1 cellular context compared by ENCODE assay signal in genomic region chr6:81865712-81866111, GRCh38.
TF ChIP-seq lines count a peak whose summit lies in the region.

No MANE protein-coding gene starts in this region.

TF ChIP-seq in HepG2, 621 proteins besides CTCF, POLR2A, EP300 and RAD21 (continued from another document):
- TF ChIP-seq FOXP4 (CRISPR knock-in tag; IDR thresholded peaks at IDR 0.05): 0 out of 2 replicates have a peak, but pooled peaks have one; percentile 16
- TF ChIP-seq ZNF326 (CRISPR knock-in tag; IDR thresholded peaks at IDR 0.05; ENCODE audit: borderline replicate concordance): no peak
- peak; percentile 82; the same call in 1 of the 2 replicates for TF ChIP-seq TFAP4 (IDR thresholded peaks at IDR 0.05; ENCODE audit: borderline replicate concordance, low read depth)
- TF ChIP-seq GFI1 (CRISPR knock-in tag; IDR thresholded peaks at IDR 0.05; ENCODE audit: borderline replicate concordance): no peak
- 0 out of 2 replicates have a peak, but pooled peaks have one; percentile 17 for TF ChIP-seq PPARG (CRISPR knock-in tag; conservative IDR thresholded peaks at IDR 0.05)
- TF ChIP-seq ZNF782 (CRISPR knock-in tag; IDR thresholded peaks at IDR 0.05; ENCODE audit: borderline replicate concordance): no peak
- peak; percentile 64 for TF ChIP-seq ARID5B (CRISPR knock-in tag; IDR thresholded peaks at IDR 0.05)
- TF ChIP-seq ZNF576 (CRISPR knock-in tag; IDR thresholded peaks at IDR 0.05): no peak
- TF ChIP-seq YEATS4 (CRISPR knock-in tag; IDR thresholded peaks at IDR 0.05; ENCODE audit: borderline replicate concordance): no peak
- TF ChIP-seq ETV6 (CRISPR knock-in tag; conservative IDR thresholded peaks at IDR 0.05): no peak
- TF ChIP-seq ZNF432 (CRISPR knock-in tag; IDR thresholded peaks at IDR 0.05; ENCODE audit: borderline replicate concordance): no peak
- TF ChIP-seq ZNF570 (CRISPR knock-in tag; IDR thresholded peaks at IDR 0.05; ENCODE audit: borderline replicate concordance): no peak
- no peak for TF ChIP-seq ZBTB34 (CRISPR knock-in tag; IDR thresholded peaks at IDR 0.05)
- no peak for TF ChIP-seq ATF2 (CRISPR knock-in tag; IDR thresholded peaks at IDR 0.05)
- TF ChIP-seq MNT (IDR thresholded peaks at IDR 0.05): no peak
- no peak for TF ChIP-seq CCDC6 (CRISPR knock-in tag; IDR thresholded peaks at IDR 0.05)
- TF ChIP-seq SOX5 (CRISPR knock-in tag; IDR thresholded peaks at IDR 0.05; ENCODE audit: borderline replicate concordance): peak; percentile 34; the same call in 1 of the 2 replicates
- TF ChIP-seq SNAI1 (CRISPR knock-in tag; IDR thresholded peaks at IDR 0.05; ENCODE audit: borderline replicate concordance): no peak
- no peak for TF ChIP-seq KLF12 (CRISPR knock-in tag; IDR thresholded peaks at IDR 0.05; ENCODE audit: borderline replicate concordance)
- no peak for TF ChIP-seq AHDC1 (CRISPR knock-in tag; IDR thresholded peaks at IDR 0.05; ENCODE audit: borderline replicate concordance)
- TF ChIP-seq PITX1 (CRISPR knock-in tag; IDR thresholded peaks at IDR 0.05): no peak
- peak; percentile 85 for TF ChIP-seq FOSL2 (CRISPR knock-in tag; IDR thresholded peaks at IDR 0.05)
- peak; percentile 18; the same call in 1 of the 2 replicates for TF ChIP-seq RXRB (CRISPR knock-in tag; IDR thresholded peaks at IDR 0.05; ENCODE audit: borderline replicate concordance)
- TF ChIP-seq AHR (CRISPR knock-in tag; IDR thresholded peaks at IDR 0.05): no peak
- TF ChIP-seq NCOA2 (CRISPR knock-in tag; IDR thresholded peaks at IDR 0.05): no peak
- no peak for TF ChIP-seq ZNF850 (CRISPR knock-in tag; conservative IDR thresholded peaks at IDR 0.05)
- TF ChIP-seq HMG20A (CRISPR knock-in tag; IDR thresholded peaks at IDR 0.05; ENCODE audit: borderline replicate concordance): peak; percentile 18; the same call in 1 of the 2 replicates
- no peak for TF ChIP-seq HNRNPLL (IDR thresholded peaks at IDR 0.05; ENCODE audit: low read depth, low read length, poor library complexity, severe bottlenecking)
- TF ChIP-seq IRF9 (CRISPR knock-in tag; IDR thresholded peaks at IDR 0.05; ENCODE audit: borderline replicate concordance): no peak
- no peak for TF ChIP-seq TMF1 (CRISPR knock-in tag; IDR thresholded peaks at IDR 0.05; ENCODE audit: low read depth)
- TF ChIP-seq SRY (CRISPR knock-in tag; IDR thresholded peaks at IDR 0.05): no peak
- no peak for TF ChIP-seq GTF3A (CRISPR knock-in tag; conservative IDR thresholded peaks at IDR 0.05)
- no peak for TF ChIP-seq KLF11 (CRISPR knock-in tag; IDR thresholded peaks at IDR 0.05)
- no peak for TF ChIP-seq THYN1 (CRISPR knock-in tag; IDR thresholded peaks at IDR 0.05; ENCODE audit: borderline replicate concordance, low read depth)
- 0 out of 2 replicates have a peak, but pooled peaks have one; percentile 12 for TF ChIP-seq THAP11 (CRISPR knock-in tag; IDR thresholded peaks at IDR 0.05)
- no peak for TF ChIP-seq STAT5B (CRISPR knock-in tag; IDR thresholded peaks at IDR 0.05)
- TF ChIP-seq FOXA3 (CRISPR knock-in tag; IDR thresholded peaks at IDR 0.05): 0 out of 2 replicates have a peak, but pooled peaks have one; percentile 36
- peak; percentile 45 for TF ChIP-seq SAP130 (CRISPR knock-in tag; IDR thresholded peaks at IDR 0.05; ENCODE audit: low read depth)
- TF ChIP-seq FOXP1 (IDR thresholded peaks at IDR 0.05): no peak
- TF ChIP-seq FOXP1 (CRISPR knock-in tag; IDR thresholded peaks at IDR 0.05): peak; percentile 76
- TF ChIP-seq ZNF670 (CRISPR knock-in tag; IDR thresholded peaks at IDR 0.05; ENCODE audit: borderline replicate concordance): no peak
- TF ChIP-seq GATAD2A (CRISPR knock-in tag; IDR thresholded peaks at IDR 0.05): peak; percentile 21; the same call in 1 of the 2 replicates
- no peak for TF ChIP-seq MXD4 (CRISPR knock-in tag; IDR thresholded peaks at IDR 0.05)
- TF ChIP-seq ZNF24 (IDR thresholded peaks at IDR 0.05): no peak
